6 cellular contexts compared by ENCODE assay signal in the genomic region with DNA sequence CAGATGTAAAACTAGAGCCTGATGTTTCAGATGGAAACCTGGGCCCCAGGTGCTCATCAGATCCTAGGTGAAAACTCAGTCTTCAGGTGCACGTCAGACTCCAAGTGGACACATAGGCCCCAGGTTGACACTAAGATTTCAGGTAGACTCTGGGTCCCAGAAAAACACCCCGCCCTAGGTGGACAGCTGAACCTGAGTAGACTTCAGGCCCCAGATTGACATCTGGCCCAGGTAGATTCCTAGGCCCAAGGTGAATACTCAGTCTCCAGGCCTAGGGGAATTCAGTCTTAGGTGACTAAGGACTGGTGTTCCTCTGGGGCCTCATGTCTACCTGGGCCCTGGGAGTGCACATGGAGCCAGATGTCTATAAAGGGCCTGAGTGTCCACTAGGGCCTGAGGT.
DNase-seq lines count a peak whose midpoint lies in the region; TF ChIP-seq lines count a peak whose summit lies in the region.
"Not testable (repeated sequence)": the region's sequence is repeated elsewhere in the genome, so short reads cannot be mapped to it uniquely, and the experiment has no call there.

No MANE protein-coding gene starts in this region.

- DNase-seq in ACHN = peak; percentile 0
- DNase-seq in Karpas-422 = peak; percentile 32
- peak; percentile 64 for DNase-seq in activated effector memory CD4-positive, alpha-beta T cell treated with anti-CD3 and anti-CD28 coated beads, Interleukin-2, amount 50 U/mL, for 16 hours
- DNase-seq in esophagus muscularis mucosa (ENCODE audit: extremely low spot score) = peak; percentile 89
- DNase-seq in osteocyte (ENCODE audit: extremely low spot score, unreplicated experiment) = peak; percentile 82
- DNase-seq in superior temporal gyrus (ENCODE audit: extremely low spot score) = peak; percentile 0

- not testable (repeated sequence) for H2AFZ ChIP-seq in Karpas-422 (ENCODE audit: low read length)

- not testable (repeated sequence) for H3K36me3 ChIP-seq in Karpas-422 (ENCODE audit: insufficient read depth, low read length); esophagus muscularis mucosa

- 60% methylated on average over 2 of the region's 2 CpGs for WGBS in esophagus muscularis mucosa

- not testable (repeated sequence) for H3K27me3 ChIP-seq in Karpas-422 (ENCODE audit: low read length); esophagus muscularis mucosa

- H3K4me2 ChIP-seq in Karpas-422 (ENCODE audit: low read depth, low read length, poor library complexity, severe bottlenecking) = not testable (repeated sequence)

- not testable (repeated sequence) for H3K79me2 ChIP-seq in Karpas-422 (ENCODE audit: low read length)

- not testable (repeated sequence) for H3K4me3 ChIP-seq in Karpas-422 (ENCODE audit: low read length); esophagus muscularis mucosa

- H3K27ac ChIP-seq in Karpas-422 (ENCODE audit: low read length); esophagus muscularis mucosa (replicated peaks in 1 of 4): not testable (repeated sequence)

- not testable (repeated sequence) for TF ChIP-seq CTCF in esophagus muscularis mucosa (IDR thresholded peaks at IDR 0.05); osteocyte (IDR thresholded peaks at IDR 0.05)

- H3K4me1 ChIP-seq in Karpas-422 (ENCODE audit: low read length); esophagus muscularis mucosa: not testable (repeated sequence)

- H3K36me3 Mint-ChIP-seq in osteocyte (ENCODE audit: unreplicated experiment) = not testable (repeated sequence)

- not testable (repeated sequence) for H3K27ac Mint-ChIP-seq in osteocyte (ENCODE audit: unreplicated experiment)

- not testable (repeated sequence) for H3K9me3 Mint-ChIP-seq in osteocyte (ENCODE audit: unreplicated experiment)

- TF ChIP-seq EP300 in esophagus muscularis mucosa (IDR thresholded peaks at IDR 0.05) = not testable (repeated sequence)

- not testable (repeated sequence) for H3K9me2 ChIP-seq in Karpas-422 (replicated peaks; ENCODE audit: insufficient read depth, low read length)

- not testable (repeated sequence) for H3K4me1 Mint-ChIP-seq in osteocyte (ENCODE audit: unreplicated experiment)

- intact Hi-C loops in esophagus muscularis mucosa (cut with DNase I) = not testable (repeated sequence)

- H4K20me1 ChIP-seq in Karpas-422 (ENCODE audit: insufficient read depth, low read depth, low read length) = not testable (repeated sequence)

- H3K4me3 Mint-ChIP-seq in osteocyte (ENCODE audit: unreplicated experiment) = not testable (repeated sequence)

- peaks cover 23% of the 10 kb centered on the region for H3K9me3 ChIP-seq in Karpas-422 (ENCODE audit: low read length)
- H3K9me3 ChIP-seq in esophagus muscularis mucosa = peaks cover 0 to 20% (median 0%) of the 10 kb centered on the region in 4 donors

- not testable (repeated sequence) for H3K27me3 Mint-ChIP-seq in osteocyte (ENCODE audit: unreplicated experiment)

- TF ChIP-seq POLR2A in esophagus muscularis mucosa (IDR thresholded peaks at IDR 0.05; ENCODE audit: low read depth) = not testable (repeated sequence)

- in situ Hi-C loops in ACHN (cut with HindIII; ENCODE audit: low pct_ligation_motif_present, low pct_unique_long_range_greater_than_20kb, low sequenced_read_pairs) = not testable (repeated sequence)

- H3K9ac ChIP-seq in Karpas-422 (ENCODE audit: low read length) = not testable (repeated sequence)

Comparison
In these comparisons a context has a peak if more than half of its experiments do, and no peak if none do; other contexts are left out.
1. DNase-seq: peak in every context shown above with its lines; median percentile 89 in esophagus muscularis mucosa; 82 in osteocyte; 64 in activated effector memory CD4-positive, alpha-beta T cell treated with anti-CD3 and anti-CD28 coated beads, Interleukin-2, amount 50 U/mL, for 16 hours; 32 in Karpas-422; 0 in ACHN; 0 in superior temporal gyrus.